In genomic region chr13:113489549-113490495, GRCh38 we compare ENCODE assay signal across 8 cellular contexts. TPM values are rescaled to one million over a fixed set of nuclear protein-coding genes. Genes with fewer than 3 reads are reported as not detected.
DNase-seq lines count a peak whose midpoint lies in the region; ATAC-seq and TF ChIP-seq lines count a peak whose summit lies in the region.

No MANE protein-coding gene starts in this region.

- H3K36me3 ChIP-seq in OCI-LY7 (ENCODE audit: insufficient read depth, low read length) (no peaks in the 10 kb centered on the region), cardiac muscle cell (no peaks in the 10 kb centered on the region), prostate gland (no peaks in the 10 kb centered on the region)

- BruUV-seq in OCI-LY7 (replicated peaks; lab: Mats Ljungman, UMichigan), result no TSS peak

- POLR2A ChIA-PET in OCI-LY7 (lab: Charles Lee), result interaction anchor here (0.8 kb wide), 1 partner anchor 14 kb away, joined by 4 read pairs; no protein-coding TSS in a partner anchor

- H3K9me2 ChIP-seq in OCI-LY7 (ENCODE audit: insufficient read depth, low read length), result no peaks in the 10 kb centered on the region

- no peak for TF ChIP-seq CTCF in OCI-LY7 (conservative IDR thresholded peaks at IDR 0.05; ENCODE audit: low read length)
- TF ChIP-seq CTCF in cardiac muscle cell (IDR thresholded peaks at IDR 0.05; ENCODE audit: low read depth, low read length), result no peak
- no peak for TF ChIP-seq CTCF in prostate gland (IDR thresholded peaks at IDR 0.05)

- peaks cover 35% of the 10 kb centered on the region for H3K79me2 ChIP-seq in OCI-LY7 (ENCODE audit: insufficient read depth, low read depth, low read length)

- CTCF ChIA-PET in OCI-LY7 (lab: Charles Lee; ENCODE audit: unreplicated experiment), result no interaction called here

- DNase-seq in AG08395 (ENCODE audit: low spot score) (peak; percentile 54), OCI-LY7 (ENCODE audit: low spot score) (peak; percentile 43), cardiac muscle cell (ENCODE audit: low read depth in 1 of 2, low spot score in 1 of 2) (peak; percentile 38 to 62), prostate gland (ENCODE audit: low spot score) (no peak), NCI-H510A (lab: John Stamatoyannopoulos, UW) (no peak)
- DNase-seq in activated naive CD4-positive, alpha-beta T cell treated with Interleukin-2 at 50 U/mL for 16 hours, result peak; percentile 48

- H3K4me1 ChIP-seq in OCI-LY7 (ENCODE audit: insufficient read depth, low read length, poor library complexity, severe bottlenecking), result peaks cover 42% of the 10 kb centered on the region
- peaks cover 17% of the 10 kb centered on the region for H3K4me1 ChIP-seq in cardiac muscle cell (ENCODE audit: low read depth)
- H3K4me1 ChIP-seq in prostate gland (replicated peaks), result peaks cover 3% of the 10 kb centered on the region

- peaks cover 32% of the 10 kb centered on the region; the same call in 1 of the 2 replicates for H4K20me1 ChIP-seq in OCI-LY7 (ENCODE audit: insufficient read depth, low read length)

- no peak for TF ChIP-seq POLR2A in prostate gland (IDR thresholded peaks at IDR 0.05)

- intact Hi-C loops in OCI-LY7 (cut with micrococcal nuclease; ENCODE audit: unreplicated experiment) (loop anchor here (1.0 kb wide), 1 partner anchor 193 kb away; the partner anchor contains the start of gene LAMP1), prostate gland (cut with DNase I) (loop anchor here (10.0 kb wide), 1 partner anchor 335 kb away; the partner anchor contains the start of gene PROZ)

- H2AFZ ChIP-seq in OCI-LY7 (ENCODE audit: low read length), result 0 out of 2 replicates have a peak overlapping the region, but pooled peaks have one; percentile 36

- H3K4me3 ChIP-seq in OCI-LY7 (ENCODE audit: low read depth, low read length, poor library complexity, severe bottlenecking) (peak overlapping the region; percentile 82), cardiac muscle cell (peak overlapping the region; percentile 90), prostate gland (peak overlapping the region; percentile 89 to 93)

- 2% methylated on average over 54 of the region's 54 CpGs for WGBS in prostate gland

- ATAC-seq in GM19025 (IDR thresholded peaks at IDR 0.05; ENCODE audit: low read depth, unreplicated experiment), result peak; percentile 15
- ATAC-seq in HG03159 (IDR thresholded peaks at IDR 0.05; ENCODE audit: unreplicated experiment), result peak; percentile 37

- H3K27ac ChIP-seq in OCI-LY7 (ENCODE audit: low read depth, low read length, poor library complexity, severe bottlenecking) (no peak overlapping the region), cardiac muscle cell (peak overlapping the region; percentile 5), prostate gland (peak overlapping the region; percentile 82 to 84)

- H3K9me3 ChIP-seq in OCI-LY7 (ENCODE audit: low read length), result no peaks in the 10 kb centered on the region
- H3K9me3 ChIP-seq in cardiac muscle cell (ENCODE audit: low read depth), result no peaks in the 10 kb centered on the region
- no peaks in the 10 kb centered on the region for H3K9me3 ChIP-seq in prostate gland

- peak overlapping the region; percentile 100 for H3K4me2 ChIP-seq in OCI-LY7 (ENCODE audit: low read length)

- H3K27me3 ChIP-seq in cardiac muscle cell (no peaks in the 10 kb centered on the region), prostate gland (replicated peaks; ENCODE audit: insufficient read depth) (no peaks in the 10 kb centered on the region)

RNA-seq across cellular contexts. Expression of gene DCUN1D2, which starts 0.7 kb away (rescaled TPM):
- total RNA-seq in OCI-LY7 (2014; rRNA removed; shearing (Covaris generic)), result 9.2 and 13.4 TPM in 2 replicates
- total RNA-seq in OCI-LY7 (2022) (12.8 and 16.5 TPM in 2 replicates), cardiac muscle cell (21.2 and 32.4 TPM in 2 replicates), prostate gland (10 to 100 TPM; 11.0 to 48.0 TPM)
- 23.7 and 36.2 TPM in 2 replicates for polyA plus RNA-seq in cardiac muscle cell

RNA-seq across cellular contexts. Expression of gene ADPRHL1, which starts 36.5 kb away (rescaled TPM):
- total RNA-seq in OCI-LY7 (2014; rRNA removed; shearing (Covaris generic)), result 0.95 and 2.5 TPM in 2 replicates
- total RNA-seq in OCI-LY7 (2022) (5.1 and 6.2 TPM in 2 replicates), cardiac muscle cell (112 and 118 TPM in 2 replicates), prostate gland (1 to 10 TPM; 3.7 to 3.9 TPM)
- polyA plus RNA-seq in cardiac muscle cell, result 77.3 and 78.2 TPM in 2 replicates

Comparison
In these comparisons a context has a peak if more than half of its experiments do, and no peak if none do; other contexts are left out.
1. DNase-seq: peak in AG08395 (single experiment), OCI-LY7 (single experiment), activated naive CD4-positive, alpha-beta T cell treated with Interleukin-2 at 50 U/mL for 16 hours (single experiment) and cardiac muscle cell (2 of 2); none in prostate gland (single experiment) and NCI-H510A (single experiment).
2. RNA of gene ADPRHL1, which starts 36.5 kb away (total RNA-seq): 112 to 118 TPM in cardiac muscle cell; 0.95 to 6.2 TPM in OCI-LY7 and 3.7 to 3.9 TPM in prostate gland; every median in the first group is over 10 times any median in the second.
3. Peak in every context shown above with its lines, with median percentiles within 50 percentile points of each other: H3K4me3 ChIP-seq.